Comparison of ENCODE assay signal across 26 cellular contexts in the genomic region with DNA sequence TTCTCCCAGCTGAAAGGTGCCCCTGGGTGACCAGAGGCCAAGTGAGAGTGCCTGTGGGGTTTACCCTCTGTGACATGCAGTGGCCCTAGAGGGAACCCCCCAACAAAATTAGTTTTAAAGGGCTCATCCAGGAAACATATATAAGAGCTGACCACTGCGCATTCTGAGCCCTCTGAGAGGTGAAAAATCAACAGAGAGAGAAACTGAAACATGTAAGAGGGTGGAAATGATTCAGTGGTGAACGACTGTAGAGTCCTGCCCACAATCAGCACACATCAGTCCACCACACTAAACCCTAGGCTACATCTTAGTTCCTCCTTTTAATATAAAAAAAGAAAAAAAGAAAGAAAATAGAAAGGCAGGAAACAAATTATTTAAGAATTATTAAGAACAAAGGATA. TPM values are rescaled to one million over a fixed set of nuclear protein-coding genes. Genes with fewer than 3 reads are reported as not detected.
DNase-seq lines count a peak whose midpoint lies in the region; ATAC-seq and TF ChIP-seq lines count a peak whose summit lies in the region.
"Had no signal": no experiment of that assay in that cellular context is flagged by ENCODE, and none has a peak within 500 bp of the region (broad histone marks: within the 10 kb centered on the region; RNA-seq: fewer than 3 reads in every experiment).

No MANE protein-coding gene starts in this region.

- no peaks in the 10 kb centered on the region for H3K4me1 ChIP-seq in left lung
- H3K4me1 ChIP-seq in adrenal gland (replicated peaks in 1 of 2), result no peaks in the 10 kb centered on the region
- H3K4me1 ChIP-seq: heart right ventricle, suprapubic skin had no signal

- H3K36me3 Mint-ChIP-seq in type B pancreatic cell, result peaks cover 5% of the 10 kb centered on the region
- H3K36me3 Mint-ChIP-seq: CD8-positive, alpha-beta T cell had no signal

- TF ChIP-seq POLR2A in adrenal gland (IDR thresholded peaks at IDR 0.05), result no peak

- H3K36me3 ChIP-seq in left lung, result no peaks in the 10 kb centered on the region
- no peaks in the 10 kb centered on the region for H3K36me3 ChIP-seq in adrenal gland (replicated peaks in 1 of 2)
- H3K36me3 ChIP-seq: heart right ventricle, suprapubic skin had no signal

- H3K9me3 ChIP-seq in left lung (peaks cover 0 to 10% of the 10 kb centered on the region in 2 donors), adrenal gland (replicated peaks in 1 of 3) (no peaks in the 10 kb centered on the region)

- WGBS in adrenal gland, 4 donors, result 49 to 59% (median 54%) methylated on average over 2 of the region's 2 CpGs

- no peak overlapping the region for H3K4me3 Mint-ChIP-seq in type B pancreatic cell
- H3K4me3 Mint-ChIP-seq: activated CD4-positive, alpha-beta T cell treated with anti-CD3 and anti-CD28 coated beads, Interleukin-2, amount 10 ng/mL, durations not matched to agents 24 days and 14 days; CD8-positive, alpha-beta T cell; dendritic cell treated with granulocyte-macrophage colony-stimulating factor and Interleukin-4, amounts not matched to agents 40 ng/mL and 50 ng/mL, for 4 days had no signal

- H3K27me3 ChIP-seq in left lung (peaks cover 0 to 10% of the 10 kb centered on the region in 2 donors), adrenal gland (peaks cover 3% of the 10 kb centered on the region)
- H3K27me3 ChIP-seq: suprapubic skin had no signal

- TF ChIP-seq CTCF in type B pancreatic cell (conservative IDR thresholded peaks at IDR 0.05), result no peak
- TF ChIP-seq CTCF in left lung (IDR thresholded peaks at IDR 0.05), result no peak
- no peak for TF ChIP-seq CTCF in adrenal gland (IDR thresholded peaks at IDR 0.05)

- H3K4me1 Mint-ChIP-seq in type B pancreatic cell (ENCODE audit: unreplicated experiment), result no peaks in the 10 kb centered on the region
- H3K4me1 Mint-ChIP-seq: activated CD4-positive, alpha-beta T cell treated with anti-CD3 and anti-CD28 coated beads, Interleukin-2, amount 10 ng/mL, durations not matched to agents 24 days and 14 days had no signal

- peaks cover 15% of the 10 kb centered on the region for H3K27me3 Mint-ChIP-seq in type B pancreatic cell

- no peak for DNase-seq in type B pancreatic cell (ENCODE audit: extremely low spot score, unreplicated experiment)
- DNase-seq in left lung, result no peak
- DNase-seq in Kasumi-1 (lab: John Stamatoyannopoulos, UW), result no peak
- DNase-seq in adrenal gland, result no peak
- DNase-seq: activated CD4-positive, alpha-beta T cell treated with anti-CD3 and anti-CD28 coated beads, Interleukin-2, amount 10 ng/mL, durations not matched to agents 24 days and 14 days; activated effector memory CD4-positive, alpha-beta T cell treated with anti-CD3 and anti-CD28 coated beads, Interleukin-2, amount 50 U/mL, for 16 hours; CD8-positive, alpha-beta T cell; DMS79; GOT3; heart right ventricle; NCI-H1417 treated with DMSO at 0.1 percent for 48 hours; NCI-H2171 treated with DMSO at 0.1 percent for 48 hours; NCI-H748 treated with DMSO at 0.1 percent for 48 hours; occipital lobe; PC-9; retina; stimulated activated CD8-positive, alpha-beta memory T cell treated with anti-CD3 and anti-CD28 coated beads, Interleukin-4, amount 100 ng/mL, for 48 hours had no signal

- H3K27ac ChIP-seq in left lung, result no peak overlapping the region
- H3K27ac ChIP-seq in adrenal gland, result no peak overlapping the region
- H3K27ac ChIP-seq: heart right ventricle, PC-9, suprapubic skin had no signal

- H3K27ac Mint-ChIP-seq in type B pancreatic cell, result peak overlapping the region; percentile 40
- H3K27ac Mint-ChIP-seq: activated CD4-positive, alpha-beta T cell treated with anti-CD3 and anti-CD28 coated beads, Interleukin-2, amount 10 ng/mL, durations not matched to agents 24 days and 14 days; CD8-positive, alpha-beta T cell; dendritic cell treated with granulocyte-macrophage colony-stimulating factor and Interleukin-4, amounts not matched to agents 40 ng/mL and 50 ng/mL, for 4 days had no signal

- H3K4me3 ChIP-seq in left lung (no peak overlapping the region), adrenal gland (no peak overlapping the region)
- H3K4me3 ChIP-seq: heart right ventricle, lung, PC-9, suprapubic skin had no signal

- peaks cover 4% of the 10 kb centered on the region for H3K9me3 Mint-ChIP-seq in type B pancreatic cell

- peak; percentile 67 for ATAC-seq in GM19025 (IDR thresholded peaks at IDR 0.05; ENCODE audit: low read depth, unreplicated experiment)
- peak; percentile 53 for ATAC-seq in HG02642 (IDR thresholded peaks at IDR 0.05; ENCODE audit: poor library complexity, unreplicated experiment)
- ATAC-seq in HG03520 (IDR thresholded peaks at IDR 0.05; ENCODE audit: unreplicated experiment), result peak; percentile 74
- no peak for ATAC-seq in left lung
- ATAC-seq: CD8-positive, alpha-beta T cell; heart right ventricle had no signal

- intact Hi-C loops in left lung (cut with DNase I) (no loop called here), adrenal gland (cut with DNase I) (no loop called here)

RNA-seq across cellular contexts. Expression of a gene that starts 21.0 kb away (rescaled TPM):
- total RNA-seq in type B pancreatic cell (ENCODE audit: low replicate concordance), result not detected in 2 replicates
- not detected for total RNA-seq in left lung
- total RNA-seq in adrenal gland, result not detected
- not detected for polyA plus RNA-seq in adrenal gland
- total RNA-seq: activated CD4-positive, alpha-beta T cell treated with anti-CD3 and anti-CD28 coated beads, Interleukin-2, amount 10 ng/mL, durations not matched to agents 24 days and 14 days; CD8-positive, alpha-beta T cell; heart right ventricle; lung; myocyte; occipital lobe; PC-9; suprapubic skin; T-helper 1 cell treated with Interleukin-12 subunit alpha and Interleukin-12 subunit beta and Interleukin-4 antibody, amounts not matched to agents 30 ng/mL and 1 ng/mL, for 36 hours had no signal
- polyA plus RNA-seq: adipose tissue, heart right ventricle, lung had no signal
